Comparison of ENCODE assay signal across 25 cellular contexts in the genomic region with DNA sequence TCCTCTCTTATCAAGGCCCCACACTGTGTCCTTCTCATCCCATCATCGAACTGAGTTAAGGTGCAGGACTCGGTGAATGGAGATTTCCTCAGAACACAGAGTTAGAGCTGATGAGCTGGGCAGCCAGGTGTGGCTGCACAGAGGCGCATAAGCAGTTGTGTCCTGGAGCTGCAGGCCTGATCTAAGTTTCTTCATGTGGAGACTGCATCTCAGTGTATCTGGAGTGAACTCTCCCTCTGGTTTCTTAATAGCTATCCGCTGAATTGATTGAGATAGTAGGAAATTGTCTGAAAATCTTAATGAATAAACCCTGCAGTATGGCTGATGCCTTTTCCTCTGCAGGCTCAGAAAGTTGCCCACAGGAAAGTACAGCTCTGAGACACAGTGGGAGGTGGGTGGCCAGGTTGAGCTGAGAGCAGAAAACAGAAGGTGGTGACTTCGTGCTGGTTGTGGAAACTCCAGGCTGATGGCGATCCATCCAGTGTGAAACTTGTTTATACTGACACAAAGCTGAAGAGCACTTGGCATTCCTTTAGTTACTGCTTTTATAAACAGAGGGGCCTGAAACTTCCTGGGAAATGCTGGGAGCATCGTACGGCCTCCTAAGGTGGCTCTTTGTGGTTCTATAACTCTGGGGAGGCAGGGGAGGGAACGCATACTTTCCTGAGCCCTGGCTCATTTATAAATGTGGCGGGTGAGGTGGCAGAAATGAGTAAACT.
DNase-seq lines count a peak whose midpoint lies in the region; ATAC-seq and TF ChIP-seq lines count a peak whose summit lies in the region.
"Had no signal": no experiment of that assay in that cellular context is flagged by ENCODE, and none has a peak within 500 bp of the region (broad histone marks: within the 10 kb centered on the region; RNA-seq: fewer than 3 reads in every experiment).

No MANE protein-coding gene starts in this region.

- H3K9me3 ChIP-seq in body of pancreas (no peaks in the 10 kb centered on the region), transverse colon (no peaks in the 10 kb centered on the region), spleen (no peaks in the 10 kb centered on the region)
- H3K9me3 ChIP-seq: ascending aorta, Peyer's patch had no signal

- H3K9me3 Mint-ChIP-seq in natural killer cell treated with Interleukin-12 subunit alpha and Interleukin-12 subunit beta and Interleukin-15 and Interleukin-18, amount 100 ng/mL, for 72 hours = no peaks in the 10 kb centered on the region
- H3K9me3 Mint-ChIP-seq in natural killer cell (no peaks in the 10 kb centered on the region), mesothelial cell of epicardium (no peaks in the 10 kb centered on the region)
- H3K9me3 Mint-ChIP-seq: immature natural killer cell had no signal

- no peaks in the 10 kb centered on the region for H3K36me3 ChIP-seq in body of pancreas (replicated peaks in 1 of 2; ENCODE audit: insufficient read depth in 1 of 2, low read depth in 2 of 2)
- H3K36me3 ChIP-seq in transverse colon = no peaks in the 10 kb centered on the region
- H3K36me3 ChIP-seq in spleen = no peaks in the 10 kb centered on the region
- H3K36me3 ChIP-seq: ascending aorta, Peyer's patch had no signal

- in situ Hi-C loops in transverse colon (cut with MboI; ENCODE audit: low pct_ligation_motif_present in 1 of 4, low pct_unique_long_range_greater_than_20kb in 1 of 4, low sequenced_read_pairs in 3 of 4) = no loop called here

- H3K4me3 ChIP-seq in body of pancreas = no peak overlapping the region
- no peak overlapping the region for H3K4me3 ChIP-seq in transverse colon
- no peak overlapping the region for H3K4me3 ChIP-seq in spleen
- H3K4me3 ChIP-seq: ascending aorta, Peyer's patch had no signal

- peak overlapping the region; percentile 30 to 81 (median 78) for H3K27ac ChIP-seq in body of pancreas
- peak overlapping the region; percentile 80 to 86 (median 84) for H3K27ac ChIP-seq in transverse colon
- H3K27ac ChIP-seq in spleen = no peak overlapping the region
- H3K27ac ChIP-seq: ascending aorta, KMS-11 had no signal

- intact Hi-C loops in natural killer cell (cut with micrococcal nuclease) (loop anchor here (10.0 kb wide), 1 partner anchor 764 kb away; no protein-coding TSS in a partner anchor), body of pancreas (cut with DNase I) (no loop called here), transverse colon (cut with DNase I; ENCODE audit: low total_unique reads) (no loop called here), spleen (cut with DNase I; ENCODE audit: low total_unique reads) (no loop called here)

- H3K4me1 Mint-ChIP-seq in natural killer cell treated with Interleukin-12 subunit alpha and Interleukin-12 subunit beta and Interleukin-15 and Interleukin-18, amount 100 ng/mL, for 72 hours (ENCODE audit: low read depth in 2 of 2) = peaks cover 6 to 10% of the 10 kb centered on the region in 2 donors
- H3K4me1 Mint-ChIP-seq in natural killer cell (peaks cover 5 to 6% of the 10 kb centered on the region in 2 donors), mesothelial cell of epicardium (peaks cover 5% of the 10 kb centered on the region)
- H3K4me1 Mint-ChIP-seq: immature natural killer cell had no signal

- TF ChIP-seq POLR2A in body of pancreas (IDR thresholded peaks at IDR 0.05) (no peak), transverse colon (IDR thresholded peaks at IDR 0.05) (no peak), spleen (IDR thresholded peaks at IDR 0.05) (no peak)

- TF ChIP-seq CTCF in natural killer cell (IDR thresholded peaks at IDR 0.05) (no peak), body of pancreas (IDR thresholded peaks at IDR 0.05) (no peak), mesothelial cell of epicardium (IDR thresholded peaks at IDR 0.05; ENCODE audit: unreplicated experiment) (no peak), transverse colon (IDR thresholded peaks at IDR 0.05) (no peak), spleen (IDR thresholded peaks at IDR 0.05 in 8 of 11, conservative IDR thresholded peaks at IDR 0.05 in 3 of 11) (no peak)

- H3K4me3 Mint-ChIP-seq in natural killer cell treated with Interleukin-12 subunit alpha and Interleukin-12 subunit beta and Interleukin-15 and Interleukin-18, amount 100 ng/mL, for 72 hours = no peak overlapping the region
- H3K4me3 Mint-ChIP-seq in natural killer cell = no peak overlapping the region
- no peak overlapping the region for H3K4me3 Mint-ChIP-seq in mesothelial cell of epicardium
- H3K4me3 Mint-ChIP-seq: activated naive CD8-positive, alpha-beta T cell; immature natural killer cell; naive thymus-derived CD8-positive, alpha-beta T cell had no signal

- H3K36me3 Mint-ChIP-seq in natural killer cell treated with Interleukin-12 subunit alpha and Interleukin-12 subunit beta and Interleukin-15 and Interleukin-18, amount 100 ng/mL, for 72 hours = no peaks in the 10 kb centered on the region
- H3K36me3 Mint-ChIP-seq in natural killer cell = no peaks in the 10 kb centered on the region
- no peaks in the 10 kb centered on the region for H3K36me3 Mint-ChIP-seq in mesothelial cell of epicardium
- H3K36me3 Mint-ChIP-seq: activated naive CD8-positive, alpha-beta T cell; naive thymus-derived CD8-positive, alpha-beta T cell had no signal

- peaks cover 33 to 44% of the 10 kb centered on the region in 2 donors for H3K27me3 Mint-ChIP-seq in natural killer cell treated with Interleukin-12 subunit alpha and Interleukin-12 subunit beta and Interleukin-15 and Interleukin-18, amount 100 ng/mL, for 72 hours
- H3K27me3 Mint-ChIP-seq in natural killer cell (ENCODE audit: low read depth in 2 of 2) = peaks cover 53 to 60% of the 10 kb centered on the region in 2 donors
- H3K27me3 Mint-ChIP-seq in mesothelial cell of epicardium (ENCODE audit: low read depth) = no peaks in the 10 kb centered on the region

- 86 to 90% methylated on average over 10 of the region's 10 CpGs for WGBS in body of pancreas, 2 donors
- WGBS in transverse colon (ENCODE audit: low coverage in 1 of 2), 2 donors = 67 to 88% methylated on average over 3 to 10 of the region's 10 CpGs
- 78 to 88% (median 84%) methylated on average over 9 to 10 of the region's 10 CpGs for WGBS in spleen, 5 donors

- peak; percentile 48 for DNase-seq in natural killer cell treated with Interleukin-12 subunit alpha and Interleukin-12 subunit beta and Interleukin-15 and Interleukin-18, amount 100 ng/mL, for 72 hours (ENCODE audit: low spot score)
- no peak for DNase-seq in natural killer cell
- DNase-seq in body of pancreas = no peak
- no peak for DNase-seq in mesothelial cell of epicardium (ENCODE audit: low spot score in 2 of 2, unreplicated experiment in 2 of 2)
- no peak for DNase-seq in transverse colon
- no peak for DNase-seq in spleen
- DNase-seq: 8988T; activated CD4-positive, alpha-beta T cell treated with anti-CD3 and anti-CD28 coated beads, Interleukin-2, amount 50 U/mL, for 48 hours; activated CD8-positive, alpha-beta memory T cell treated with anti-CD3 and anti-CD28 coated beads, Interleukin-2, amount 50 U/mL, for 48 hours; AML-193; cerebellar nuclear complex; DMS79 treated with DMSO at 0.1 percent for 48 hours; HCEC 1CT; hippocampal formation; immature natural killer cell; naive thymus-derived CD8-positive, alpha-beta T cell; NCI-H2171 treated with DMSO at 0.1 percent for 48 hours; NCI-H524; posterior cingulate gyrus had no signal

- no peaks in the 10 kb centered on the region for H3K27me3 ChIP-seq in body of pancreas
- H3K27me3 ChIP-seq in transverse colon = no peaks in the 10 kb centered on the region
- H3K27me3 ChIP-seq in spleen (replicated peaks in 1 of 7) = peaks cover 0 to 4% (median 0%) of the 10 kb centered on the region in 7 donors
- H3K27me3 ChIP-seq: ascending aorta, Peyer's patch had no signal

- H3K4me1 ChIP-seq in body of pancreas (peaks cover 51% of the 10 kb centered on the region), transverse colon (peaks cover 14 to 69% (median 49%) of the 10 kb centered on the region in 4 donors), spleen (peaks cover 0 to 6% (median 3%) of the 10 kb centered on the region in 6 donors)
- H3K4me1 ChIP-seq: ascending aorta had no signal

- ATAC-seq in natural killer cell treated with Interleukin-12 subunit alpha and Interleukin-12 subunit beta and Interleukin-15 and Interleukin-18, amount 100 ng/mL, for 72 hours = no peak
- ATAC-seq in natural killer cell (no peak), body of pancreas (no peak), HG03139 (IDR thresholded peaks at IDR 0.05; ENCODE audit: unreplicated experiment) (no peak), HG03097 (IDR thresholded peaks at IDR 0.05; ENCODE audit: low FRiP score, unreplicated experiment) (no peak)
- ATAC-seq: naive thymus-derived CD8-positive, alpha-beta T cell had no signal

- no peak overlapping the region for H3K27ac Mint-ChIP-seq in natural killer cell treated with Interleukin-12 subunit alpha and Interleukin-12 subunit beta and Interleukin-15 and Interleukin-18, amount 100 ng/mL, for 72 hours
- H3K27ac Mint-ChIP-seq in natural killer cell (no peak overlapping the region), mesothelial cell of epicardium (peak overlapping the region; percentile 10)
- H3K27ac Mint-ChIP-seq: activated naive CD8-positive, alpha-beta T cell; immature natural killer cell; naive thymus-derived CD8-positive, alpha-beta T cell had no signal

- TF ChIP-seq EP300 in transverse colon (IDR thresholded peaks at IDR 0.05; ENCODE audit: low read depth) = no peak

Comparison
In these comparisons a context has a peak if more than half of its experiments do, and no peak if none do; other contexts are left out.
1. H3K27ac ChIP-seq: peak in body of pancreas (4 of 4) and transverse colon (4 of 4); none in spleen (0 of 8).